8 cellular contexts compared by ENCODE assay signal in genomic region chr6:6915813-6916547, GRCh38.
DNase-seq lines count a peak whose midpoint lies in the region; ATAC-seq, FAIRE-seq and TF ChIP-seq lines count a peak whose summit lies in the region.

No MANE protein-coding gene starts in this region.

- ATAC-seq in GM19452 (IDR thresholded peaks at IDR 0.05; ENCODE audit: unreplicated experiment) (no peak), HG03521 (IDR thresholded peaks at IDR 0.05; ENCODE audit: unreplicated experiment) (no peak)

- TF ChIP-seq POLR2A in GM12891 (IDR thresholded peaks at IDR 0.05; ENCODE audit: low read depth, low read length): no peak

- no peak overlapping the region for H3K27ac Mint-ChIP-seq in activated naive CD8-positive, alpha-beta T cell treated with anti-CD3 and anti-CD28 coated beads for 36 hours

- H3K9me3 Mint-ChIP-seq in activated naive CD8-positive, alpha-beta T cell treated with anti-CD3 and anti-CD28 coated beads for 36 hours: no peaks in the 10 kb centered on the region

- peak; percentile 23 for FAIRE-seq in GM12891 (lab: Jason Lieb, UNC)

- H3K27me3 Mint-ChIP-seq in activated naive CD8-positive, alpha-beta T cell treated with anti-CD3 and anti-CD28 coated beads for 36 hours: peaks cover 30% of the 10 kb centered on the region

- H3K36me3 ChIP-seq in skeletal muscle tissue (ENCODE audit: control insufficient read depth in 3 of 3, insufficient read depth in 3 of 3, low read length in 3 of 3): no peaks in the 10 kb centered on the region

- peaks cover 45 to 57% (median 51%) of the 10 kb centered on the region in 3 donors for H3K4me1 ChIP-seq in skeletal muscle tissue (ENCODE audit: control insufficient read depth in 3 of 3, insufficient read depth in 3 of 3, low read length in 3 of 3)

- peaks cover 42% of the 10 kb centered on the region for H3K4me1 Mint-ChIP-seq in activated naive CD8-positive, alpha-beta T cell treated with anti-CD3 and anti-CD28 coated beads for 36 hours

- H3K9ac ChIP-seq in skeletal muscle tissue (ENCODE audit: low read depth in 1 of 3, low read length in 3 of 3): peak overlapping the region; percentile 50 to 81 (median 54)

- no peaks in the 10 kb centered on the region for H3K27me3 ChIP-seq in skeletal muscle tissue (ENCODE audit: control insufficient read depth in 3 of 3, insufficient read depth in 3 of 3, low read length in 3 of 3)

- DNase-seq in GM12891 (ENCODE audit: insufficient read length, low spot score) (no peak), iris pigment epithelial cell (ENCODE audit: low read depth) (peak; percentile 82), DMS79 treated with DMSO at 0.1 percent for 48 hours (lab: John Stamatoyannopoulos, UW) (no peak), DMS114 treated with DMSO at 0.1 percent for 48 hours (lab: John Stamatoyannopoulos, UW; ENCODE audit: unreplicated experiment) (no peak)
- DNase-seq in activated naive CD8-positive, alpha-beta T cell treated with anti-CD3 and anti-CD28 coated beads for 36 hours: no peak

- peak overlapping the region; percentile 39 for H3K27ac ChIP-seq in skeletal muscle tissue (ENCODE audit: low read depth, low read length)

- H3K9me3 ChIP-seq in skeletal muscle tissue (ENCODE audit: control insufficient read depth in 3 of 3, low read length in 3 of 3): peaks cover 0 to 2% (median 0%) of the 10 kb centered on the region in 3 donors

- peak overlapping the region; percentile 44 for H3K4me3 Mint-ChIP-seq in activated naive CD8-positive, alpha-beta T cell treated with anti-CD3 and anti-CD28 coated beads for 36 hours

- H3K36me3 Mint-ChIP-seq in activated naive CD8-positive, alpha-beta T cell treated with anti-CD3 and anti-CD28 coated beads for 36 hours: peaks cover 1% of the 10 kb centered on the region

- H3K4me3 ChIP-seq in skeletal muscle tissue (ENCODE audit: low read length in 3 of 3): peak overlapping the region; percentile 6 to 54 (median 33)

TF ChIP-seq in GM12891, 5 proteins besides CTCF, POLR2A, EP300 and RAD21:
- no peak for TF ChIP-seq POLR2AphosphoS5 (IDR thresholded peaks at IDR 0.05; ENCODE audit: low read depth, low read length)
- no peak for TF ChIP-seq SPI1 (IDR thresholded peaks at IDR 0.05; ENCODE audit: low read depth, low read length)
- TF ChIP-seq PAX5 (IDR thresholded peaks at IDR 0.05; ENCODE audit: insufficient read depth, low read length, severe bottlenecking): no peak
- TF ChIP-seq POU2F2 (IDR thresholded peaks at IDR 0.05; ENCODE audit: low read depth, low read length): no peak
- TF ChIP-seq TAF1 (IDR thresholded peaks at IDR 0.05; ENCODE audit: low read depth, low read length): no peak
TF ChIP-seq in GM12891: peak in this region for 0.
